8 cellular contexts compared by ENCODE assay signal in the genomic region with DNA sequence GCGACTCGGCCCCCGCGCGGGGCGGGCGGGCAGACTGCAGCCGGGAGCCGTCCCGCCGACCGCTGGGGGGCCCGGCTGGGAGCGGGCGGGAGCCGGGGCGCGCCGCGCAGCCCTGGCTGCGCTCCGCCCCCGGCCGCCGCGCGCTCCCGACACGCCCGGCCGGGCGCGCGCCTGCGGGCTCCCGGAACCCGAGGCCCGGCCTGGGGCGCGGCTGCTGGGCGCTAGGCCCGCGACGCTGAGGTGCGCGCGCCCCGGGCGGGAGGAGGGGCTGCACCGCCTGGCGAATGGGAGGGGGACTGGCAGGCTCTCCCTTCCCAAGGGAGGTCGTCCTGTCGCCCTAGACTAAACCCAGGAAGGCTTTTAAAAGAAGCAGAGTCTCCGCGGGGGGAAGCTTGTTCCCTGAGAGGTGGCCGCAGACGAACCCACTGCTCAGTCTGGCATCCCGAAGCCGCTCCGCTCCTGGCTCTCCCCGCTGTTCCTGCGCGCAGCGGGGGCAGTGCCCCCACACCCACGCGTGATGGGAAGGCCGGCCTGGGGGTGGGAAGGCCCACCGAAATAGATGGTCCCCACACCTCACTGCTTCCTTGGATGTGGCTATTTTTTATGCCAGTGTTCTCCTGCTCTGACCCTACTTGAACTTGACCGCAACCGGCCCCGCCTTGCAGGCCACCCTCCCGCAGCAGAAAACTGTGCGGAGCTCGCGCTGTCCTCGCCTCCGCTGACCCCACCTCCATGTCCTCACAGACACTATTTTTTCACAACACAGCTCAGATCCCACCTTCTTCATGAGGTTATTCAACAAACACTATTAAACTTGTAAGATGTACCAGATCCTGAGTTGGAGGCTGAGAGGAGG. TPM values are rescaled to one million over a fixed set of nuclear protein-coding genes. Genes with fewer than 3 reads are reported as not detected.
DNase-seq lines count a peak whose midpoint lies in the region; ATAC-seq and TF ChIP-seq lines count a peak whose summit lies in the region.

Gene VOPP1 (minus strand): TSS at position 125 of the 856 bp plus-strand sequence. CDS start 178 bp downstream, outside the sequence.

- H3K9me3 ChIP-seq in HUES6 (ENCODE audit: control insufficient read depth, insufficient read depth, low read depth, low read length), result no peaks in the 10 kb centered on the region

- ATAC-seq in GM21423 (IDR thresholded peaks at IDR 0.05; ENCODE audit: unreplicated experiment), result peak; percentile 44
- peak; percentile 57 to 70 for ATAC-seq in naive thymus-derived CD8-positive, alpha-beta T cell

- no peaks in the 10 kb centered on the region for H3K36me3 Mint-ChIP-seq in naive thymus-derived CD8-positive, alpha-beta T cell

- H3K4me3 ChIP-seq in HUES6 (ENCODE audit: low read depth, low read length) (peak within 1 kb of the TSS; percentile 95), fibroblast of the aortic adventitia (ENCODE audit: low read depth, low read length) (peak within 1 kb of the TSS; percentile 82)

- no peaks in the 10 kb centered on the region for H3K36me3 ChIP-seq in HUES6 (ENCODE audit: control insufficient read depth, insufficient read depth, low read length)

- H3K9me3 Mint-ChIP-seq in naive thymus-derived CD8-positive, alpha-beta T cell, result no peaks in the 10 kb centered on the region

- H3K4me1 Mint-ChIP-seq in naive thymus-derived CD8-positive, alpha-beta T cell, result peaks cover 32 to 56% (median 53%) of the 10 kb centered on the region in 4 donors

- H3K27me3 Mint-ChIP-seq in naive thymus-derived CD8-positive, alpha-beta T cell, result no peaks in the 10 kb centered on the region

- H3K27ac ChIP-seq in HUES6 (ENCODE audit: low read depth, low read length), result peak within 1 kb of the TSS; percentile 70

- H3K4me3 Mint-ChIP-seq in naive thymus-derived CD8-positive, alpha-beta T cell, result peak within 1 kb of the TSS; percentile 86 to 97 (median 94)

- peak; percentile 38 for DNase-seq in DMS114 treated with DMSO at 0.1 percent for 48 hours (lab: John Stamatoyannopoulos, UW; ENCODE audit: unreplicated experiment)
- DNase-seq in RKO (ENCODE audit: low spot score), result peak; percentile 73
- peak; percentile 38 for DNase-seq in activated gamma-delta T cell (lab: John Stamatoyannopoulos, UW)
- peak; percentile 57 for DNase-seq in fibroblast of the aortic adventitia (ENCODE audit: low read depth)
- DNase-seq in naive thymus-derived CD8-positive, alpha-beta T cell, result peak in 9 of 10 donors; percentile 38 to 69 (median 58)
- peak; percentile 62 for DNase-seq in superior temporal gyrus (ENCODE audit: extremely low spot score)

- H3K27me3 ChIP-seq in HUES6 (ENCODE audit: control insufficient read depth, insufficient read depth, low read length), result peaks cover 15% of the 10 kb centered on the region

- peak within 1 kb of the TSS; percentile 85 to 96 (median 92) for H3K27ac Mint-ChIP-seq in naive thymus-derived CD8-positive, alpha-beta T cell

- peak within 1 kb of the TSS; percentile 87 for H3K9ac ChIP-seq in HUES6 (ENCODE audit: low read length)

- POLR2A ChIA-PET in naive thymus-derived CD8-positive, alpha-beta T cell (lab: Charles Lee), result interaction anchor here (0.6 to 3.2 kb wide), 15 partner anchors 8 to 533 kb away, joined by 3 to 28 read pairs (median 4); partner anchors contain the start of genes CCT6A, CHCHD2, LANCL2 and PSPH

- H3K4me1 ChIP-seq in HUES6 (ENCODE audit: control insufficient read depth, insufficient read depth, low read length), result peaks cover 45% of the 10 kb centered on the region

- TF ChIP-seq CTCF in fibroblast of the aortic adventitia (IDR thresholded peaks at IDR 0.05; ENCODE audit: insufficient read depth, low read length), result no peak

RNA-seq across cellular contexts. Expression of gene VOPP1, which starts in this region (rescaled TPM):
- total RNA-seq in fibroblast of the aortic adventitia (ENCODE audit: low replicate concordance), result 46.1 and 89.4 TPM in 2 replicates
- total RNA-seq in naive thymus-derived CD8-positive, alpha-beta T cell, result 10 to 100 TPM; 47.0 to 48.9 TPM
- 10 to 100 TPM; 19.5 to 31.5 (median 20.9) TPM for polyA plus RNA-seq in naive thymus-derived CD8-positive, alpha-beta T cell

Comparison
In these comparisons a context has a peak if more than half of its experiments do, and no peak if none do; other contexts are left out.
1. Peak in every context shown above with its lines: DNase-seq, ATAC-seq, H3K4me3 ChIP-seq and H3K27ac ChIP-seq.